9 cellular contexts compared by ENCODE assay signal in genomic region chr9:127163409-127163808, GRCh38. TPM values are rescaled to one million over a fixed set of nuclear protein-coding genes. Genes with fewer than 3 reads are reported as not detected.
DNase-seq lines count a peak whose midpoint lies in the region; FAIRE-seq and TF ChIP-seq lines count a peak whose summit lies in the region.
"Had no signal": no experiment of that assay in that cellular context is flagged by ENCODE, and none has a peak within 500 bp of the region (broad histone marks: within the 10 kb centered on the region; RNA-seq: fewer than 3 reads in every experiment).

No MANE protein-coding gene starts in this region.

- no peak overlapping the region for H3K9ac ChIP-seq in kidney (ENCODE audit: low read length in 2 of 2)

- in situ Hi-C loops in GM13977 (cut with MboI; ENCODE audit: low pct_unique_long_range_greater_than_20kb, low sequenced_read_pairs, unreplicated experiment) = no loop called here

- 66% methylated on average over 2 of the region's 2 CpGs for WGBS in prostate gland

- peak; percentile 92 for DNase-seq in EH (ENCODE audit: low read depth)
- peak; percentile 97 for DNase-seq in Kasumi-1 (lab: John Stamatoyannopoulos, UW)
- no peak for DNase-seq in activated T-helper 1 cell treated with anti-CD3 and anti-CD28 coated beads, Interleukin-12 subunit alpha, Interleukin-12 subunit beta, Interleukin-2, Interleukin-4 antibody, amounts not matched to agents 30 ng/mL and 10 ng/mL and 1 ng/mL, durations not matched to agents 14 hours and 24 hours and 36 hours (ENCODE audit: low spot score)
- peak; percentile 18 for DNase-seq in kidney
- no peak for DNase-seq in prostate gland (ENCODE audit: low spot score)
- no peak for DNase-seq in GM13977 (ENCODE audit: low spot score)
- no peak for DNase-seq in NCI-H82 treated with DMSO at 0.1 percent for 48 hours (lab: John Stamatoyannopoulos, UW; ENCODE audit: unreplicated experiment)
- no peak for DNase-seq in Ammon's horn (ENCODE audit: low spot score)

- H3K27ac ChIP-seq in kidney (ENCODE audit: low read depth in 2 of 2, low read length in 2 of 2) (no peak overlapping the region), prostate gland (no peak overlapping the region)

- no peaks in the 10 kb centered on the region for H3K36me3 Mint-ChIP-seq in activated T-helper 1 cell treated with anti-CD3 and anti-CD28 coated beads, Interleukin-12 subunit alpha, Interleukin-12 subunit beta, Interleukin-2, Interleukin-4 antibody, amounts not matched to agents 30 ng/mL and 10 ng/mL and 1 ng/mL, durations not matched to agents 14 hours and 24 hours and 36 hours (ENCODE audit: low read depth)

- no peak for TF ChIP-seq CTCF in kidney (IDR thresholded peaks at IDR 0.05; ENCODE audit: borderline replicate concordance, extremely low read depth, insufficient read depth)
- no peak for TF ChIP-seq CTCF in prostate gland (IDR thresholded peaks at IDR 0.05)
- no peak for TF ChIP-seq CTCF in GM13977 (IDR thresholded peaks at IDR 0.05; ENCODE audit: extremely low read depth, insufficient read depth, missing control alignments)

- no peak overlapping the region for H3K4me3 ChIP-seq in kidney (ENCODE audit: low read length in 2 of 2)
- no peak overlapping the region for H3K4me3 ChIP-seq in prostate gland

- no peaks in the 10 kb centered on the region for H3K36me3 ChIP-seq in kidney (ENCODE audit: control insufficient read depth in 1 of 2, insufficient read depth in 2 of 2, low read length in 2 of 2)
- no peaks in the 10 kb centered on the region for H3K36me3 ChIP-seq in prostate gland

- no peaks in the 10 kb centered on the region for H3K9me3 ChIP-seq in kidney (ENCODE audit: control insufficient read depth in 1 of 2, low read length in 2 of 2)
- H3K9me3 ChIP-seq in prostate gland = no peaks in the 10 kb centered on the region

- no peaks in the 10 kb centered on the region for H3K9me3 Mint-ChIP-seq in activated T-helper 1 cell treated with anti-CD3 and anti-CD28 coated beads, Interleukin-12 subunit alpha, Interleukin-12 subunit beta, Interleukin-2, Interleukin-4 antibody, amounts not matched to agents 30 ng/mL and 10 ng/mL and 1 ng/mL, durations not matched to agents 14 hours and 24 hours and 36 hours
- H3K9me3 Mint-ChIP-seq: brain had no signal

- H3K27ac Mint-ChIP-seq in activated T-helper 1 cell treated with anti-CD3 and anti-CD28 coated beads, Interleukin-12 subunit alpha, Interleukin-12 subunit beta, Interleukin-2, Interleukin-4 antibody, amounts not matched to agents 30 ng/mL and 10 ng/mL and 1 ng/mL, durations not matched to agents 14 hours and 24 hours and 36 hours = no peak overlapping the region

- H3K4me3 Mint-ChIP-seq in activated T-helper 1 cell treated with anti-CD3 and anti-CD28 coated beads, Interleukin-12 subunit alpha, Interleukin-12 subunit beta, Interleukin-2, Interleukin-4 antibody, amounts not matched to agents 30 ng/mL and 10 ng/mL and 1 ng/mL, durations not matched to agents 14 hours and 24 hours and 36 hours = peak overlapping the region; percentile 24
- H3K4me3 Mint-ChIP-seq: brain had no signal

- H3K27me3 Mint-ChIP-seq in activated T-helper 1 cell treated with anti-CD3 and anti-CD28 coated beads, Interleukin-12 subunit alpha, Interleukin-12 subunit beta, Interleukin-2, Interleukin-4 antibody, amounts not matched to agents 30 ng/mL and 10 ng/mL and 1 ng/mL, durations not matched to agents 14 hours and 24 hours and 36 hours (ENCODE audit: insufficient read depth) = peaks cover 6% of the 10 kb centered on the region
- H3K27me3 Mint-ChIP-seq: brain had no signal

- FAIRE-seq in kidney (lab: Jason Lieb, UNC) = no peak

- no peak for TF ChIP-seq POLR2A in prostate gland (IDR thresholded peaks at IDR 0.05)

- peaks cover 6 to 13% of the 10 kb centered on the region in 2 donors for H3K4me1 ChIP-seq in kidney (ENCODE audit: control insufficient read depth in 1 of 2, insufficient read depth in 1 of 2, low read depth in 1 of 2, low read length in 2 of 2)
- H3K4me1 ChIP-seq in prostate gland (replicated peaks) = no peaks in the 10 kb centered on the region

- peaks cover 41% of the 10 kb centered on the region for H3K4me1 Mint-ChIP-seq in activated T-helper 1 cell treated with anti-CD3 and anti-CD28 coated beads, Interleukin-12 subunit alpha, Interleukin-12 subunit beta, Interleukin-2, Interleukin-4 antibody, amounts not matched to agents 30 ng/mL and 10 ng/mL and 1 ng/mL, durations not matched to agents 14 hours and 24 hours and 36 hours (ENCODE audit: low read depth)

- H3K27me3 ChIP-seq in prostate gland (replicated peaks; ENCODE audit: insufficient read depth) = no peaks in the 10 kb centered on the region

- intact Hi-C loops in activated T-helper 1 cell treated with anti-CD3 and anti-CD28 coated beads, Interleukin-12 subunit alpha, Interleukin-12 subunit beta, Interleukin-2, Interleukin-4 antibody, amounts not matched to agents 30 ng/mL and 10 ng/mL and 1 ng/mL, durations not matched to agents 14 hours and 24 hours and 36 hours (cut with micrococcal nuclease) = no loop called here
- intact Hi-C loops in kidney (cut with DNase I) (no loop called here), prostate gland (cut with DNase I) (no loop called here)

RNA-seq across cellular contexts. Expression of gene ANGPTL2, which starts 41.0 kb away (rescaled TPM):
- not detected in 2 replicates for total RNA-seq in activated T-helper 1 cell treated with anti-CD3 and anti-CD28 coated beads, Interleukin-12 subunit alpha, Interleukin-12 subunit beta, Interleukin-2, Interleukin-4 antibody, amounts not matched to agents 30 ng/mL and 10 ng/mL and 1 ng/mL, durations not matched to agents 14 hours and 24 hours and 36 hours
- total RNA-seq in kidney (12.4 TPM), prostate gland (10 to 100 TPM; 17.3 to 43.2 TPM)
- polyA plus RNA-seq in kidney (ENCODE audit: insufficient read depth, low read depth, low replicate concordance) = 4.3 TPM

Comparison
In these comparisons a context has a peak if more than half of its experiments do, and no peak if none do; other contexts are left out.
1. DNase-seq: peak in EH (single experiment), Kasumi-1 (2 of 2) and kidney (single experiment); none in activated T-helper 1 cell treated with anti-CD3 and anti-CD28 coated beads, Interleukin-12 subunit alpha, Interleukin-12 subunit beta, Interleukin-2, Interleukin-4 antibody, amounts not matched to agents 30 ng/mL and 10 ng/mL and 1 ng/mL, durations not matched to agents 14 hours and 24 hours and 36 hours (single experiment), prostate gland (single experiment), GM13977 (single experiment), NCI-H82 treated with DMSO at 0.1 percent for 48 hours (single experiment) and Ammon's horn (single experiment).
2. RNA of gene ANGPTL2, which starts 41.0 kb away (total RNA-seq): 17.3 to 43.2 TPM in prostate gland and 12.4 TPM in kidney (single experiment); not detected in activated T-helper 1 cell treated with anti-CD3 and anti-CD28 coated beads, Interleukin-12 subunit alpha, Interleukin-12 subunit beta, Interleukin-2, Interleukin-4 antibody, amounts not matched to agents 30 ng/mL and 10 ng/mL and 1 ng/mL, durations not matched to agents 14 hours and 24 hours and 36 hours; every median in the first group is over 10 times any median in the second.